Comparison of ENCODE assay signal across 8 cellular contexts in the genomic region with DNA sequence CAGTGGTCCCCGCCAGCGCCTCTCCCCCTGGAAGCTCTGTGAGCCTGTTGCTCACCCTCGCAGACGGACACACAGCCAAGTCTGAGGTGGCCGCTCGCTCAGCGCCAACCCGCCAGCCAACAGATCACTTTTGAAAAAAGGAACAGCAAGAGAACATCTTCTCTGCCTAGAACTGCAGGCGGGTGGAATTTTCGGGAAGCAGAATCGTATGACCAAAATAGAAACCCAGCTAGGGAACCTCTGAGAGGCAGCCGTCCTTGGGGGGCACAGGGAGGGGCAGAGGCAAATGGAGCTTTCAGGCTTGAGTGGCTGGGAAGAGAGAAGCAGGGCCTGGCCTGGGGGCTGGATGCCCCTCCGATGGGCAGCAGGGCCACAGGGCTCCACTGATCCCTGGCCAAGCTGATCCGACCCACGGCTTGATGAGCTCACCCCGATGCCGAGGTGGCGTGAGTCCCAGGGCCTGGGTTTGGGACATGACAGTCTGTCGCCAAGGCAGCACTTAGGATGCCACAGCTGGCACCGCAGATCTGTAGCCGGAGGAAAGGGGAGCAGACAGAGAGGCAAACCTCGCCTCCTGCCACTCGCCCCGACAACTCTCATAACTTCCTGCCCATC. TPM values are rescaled to one million over a fixed set of nuclear protein-coding genes. Genes with fewer than 3 reads are reported as not detected.
DNase-seq lines count a peak whose midpoint lies in the region; ATAC-seq lines count a peak whose summit lies in the region.

No MANE protein-coding gene starts in this region.

- peaks cover 28% of the 10 kb centered on the region for H3K36me3 Mint-ChIP-seq in activated naive CD8-positive, alpha-beta T cell treated with anti-CD3 and anti-CD28 coated beads, Interleukin-2, amount 50 U/mL, for 24 hours (ENCODE audit: low read depth)
- H3K36me3 Mint-ChIP-seq in immature natural killer cell = peaks cover 4 to 34% (median 20%) of the 10 kb centered on the region in 3 donors

- H3K4me1 Mint-ChIP-seq in activated naive CD8-positive, alpha-beta T cell treated with anti-CD3 and anti-CD28 coated beads, Interleukin-2, amount 50 U/mL, for 24 hours = peaks cover 100% of the 10 kb centered on the region
- peaks cover 100% of the 10 kb centered on the region in 2 donors for H3K4me1 Mint-ChIP-seq in immature natural killer cell
- peaks cover 98% of the 10 kb centered on the region for H3K4me1 Mint-ChIP-seq in stimulated activated naive CD8-positive, alpha-beta T cell treated with anti-CD3 and anti-CD28 coated beads, Interleukin-15, amount 100 ng/mL, for 72 hours

- no peak for ATAC-seq in activated naive CD8-positive, alpha-beta T cell treated with anti-CD3 and anti-CD28 coated beads, Interleukin-2, amount 50 U/mL, for 24 hours
- no peak for ATAC-seq in stimulated activated naive CD8-positive, alpha-beta T cell treated with anti-CD3 and anti-CD28 coated beads, Interleukin-15, amount 100 ng/mL, for 72 hours
- ATAC-seq in GM19023 (IDR thresholded peaks at IDR 0.05; ENCODE audit: unreplicated experiment) = no peak
- no peak for ATAC-seq in HG02840 (IDR thresholded peaks at IDR 0.05; ENCODE audit: low FRiP score, unreplicated experiment)

- no peaks in the 10 kb centered on the region for H3K9me3 Mint-ChIP-seq in activated naive CD8-positive, alpha-beta T cell treated with anti-CD3 and anti-CD28 coated beads, Interleukin-2, amount 50 U/mL, for 24 hours
- H3K9me3 Mint-ChIP-seq in immature natural killer cell = no peaks in the 10 kb centered on the region
- no peaks in the 10 kb centered on the region for H3K9me3 Mint-ChIP-seq in stimulated activated naive CD8-positive, alpha-beta T cell treated with anti-CD3 and anti-CD28 coated beads, Interleukin-15, amount 100 ng/mL, for 72 hours

- no peaks in the 10 kb centered on the region for H3K27me3 Mint-ChIP-seq in activated naive CD8-positive, alpha-beta T cell treated with anti-CD3 and anti-CD28 coated beads, Interleukin-2, amount 50 U/mL, for 24 hours
- peaks cover 5 to 33% (median 8%) of the 10 kb centered on the region in 3 donors for H3K27me3 Mint-ChIP-seq in immature natural killer cell (ENCODE audit: low read depth in 3 of 3)
- H3K27me3 Mint-ChIP-seq in stimulated activated naive CD8-positive, alpha-beta T cell treated with anti-CD3 and anti-CD28 coated beads, Interleukin-15, amount 100 ng/mL, for 72 hours = no peaks in the 10 kb centered on the region

- H3K4me3 Mint-ChIP-seq in activated naive CD8-positive, alpha-beta T cell treated with anti-CD3 and anti-CD28 coated beads, Interleukin-2, amount 50 U/mL, for 24 hours = peak overlapping the region; percentile 79
- H3K4me3 Mint-ChIP-seq in immature natural killer cell = peak overlapping the region; percentile 15 to 100 (median 74)
- peak overlapping the region; percentile 65 to 72 for H3K4me3 Mint-ChIP-seq in stimulated activated naive CD8-positive, alpha-beta T cell treated with anti-CD3 and anti-CD28 coated beads, Interleukin-15, amount 100 ng/mL, for 72 hours

- H3K27ac Mint-ChIP-seq in activated naive CD8-positive, alpha-beta T cell treated with anti-CD3 and anti-CD28 coated beads, Interleukin-2, amount 50 U/mL, for 24 hours = peak overlapping the region; percentile 97
- H3K27ac Mint-ChIP-seq in immature natural killer cell = peak overlapping the region; percentile 95 to 100 (median 100)
- H3K27ac Mint-ChIP-seq in stimulated activated naive CD8-positive, alpha-beta T cell treated with anti-CD3 and anti-CD28 coated beads, Interleukin-15, amount 100 ng/mL, for 72 hours = peak overlapping the region; percentile 83 to 84

- DNase-seq in M059J (ENCODE audit: low read depth) (peak; percentile 46), immature natural killer cell (peak; percentile 61 to 65 (median 62)), ecto neural progenitor cell (ENCODE audit: low spot score) (no peak), NCI-H1694 (lab: John Stamatoyannopoulos, UW) (no peak)
- no peak for DNase-seq in activated naive CD8-positive, alpha-beta T cell treated with anti-CD3 and anti-CD28 coated beads, Interleukin-2, amount 50 U/mL, for 24 hours
- no peak for DNase-seq in stimulated activated naive CD8-positive, alpha-beta T cell treated with anti-CD3 and anti-CD28 coated beads, Interleukin-15, amount 100 ng/mL, for 72 hours

RNA-seq across cellular contexts. Expression of gene NFATC2, which starts 9.8 kb away (rescaled TPM):
- 0.25 TPM in 1 of 2 replicates, not detected in the other for total RNA-seq in M059J (2014; rRNA removed; shearing (Covaris generic))
- polyA plus RNA-seq in immature natural killer cell = 100 to 1,000 TPM in 1 of 3 donors, 10 to 100 TPM in 2; 14.5 to 101 (median 21.3) TPM

Comparison
In these comparisons a context has a peak if more than half of its experiments do, and no peak if none do; other contexts are left out.
1. DNase-seq: peak in M059J (single experiment) and immature natural killer cell (3 of 3); none in activated naive CD8-positive, alpha-beta T cell treated with anti-CD3 and anti-CD28 coated beads, Interleukin-2, amount 50 U/mL, for 24 hours (single experiment), stimulated activated naive CD8-positive, alpha-beta T cell treated with anti-CD3 and anti-CD28 coated beads, Interleukin-15, amount 100 ng/mL, for 72 hours (0 of 2), ecto neural progenitor cell (single experiment) and NCI-H1694 (single experiment).
2. Peak in every context shown above with its lines, with median percentiles within 50 percentile points of each other: H3K27ac Mint-ChIP-seq and H3K4me3 Mint-ChIP-seq.